Comparison of ENCODE assay signal across 17 cellular contexts in genomic region chr17:69282002-69282401, GRCh38. TPM values are rescaled to one million over a fixed set of nuclear protein-coding genes. Genes with fewer than 3 reads are reported as not detected.
"Had no signal": no experiment of that assay in that cellular context is flagged by ENCODE, and none has a peak within 500 bp of the region (broad histone marks: within the 10 kb centered on the region; RNA-seq: fewer than 3 reads in every experiment).

No MANE protein-coding gene starts in this region.

- H3K4me3 ChIP-seq: heart left ventricle, psoas muscle, right lobe of liver, tibial artery, upper lobe of left lung, uterus had no signal

- H3K27me3 ChIP-seq: foreskin keratinocyte, heart left ventricle, right lobe of liver, tibial artery, upper lobe of left lung, uterus had no signal

- FAIRE-seq: islet of Langerhans had no signal

- H3K36me3 ChIP-seq: uterus had no signal

- DNase-seq: dermis blood vessel endothelial cell; foreskin keratinocyte; heart left ventricle; hippocampal formation; kidney glomerular epithelial cell; mammary epithelial cell; naive thymus-derived CD4-positive, alpha-beta T cell; nephron progenitor cell; psoas muscle; retina; right lobe of liver; stimulated activated CD4-positive, alpha-beta T cell treated with anti-CD3 and anti-CD28 coated beads, Interleukin-4, amount 100 ng/mL, for 1 hour; tibial artery; upper lobe of left lung; uterus had no signal

- H3K27ac ChIP-seq: foreskin keratinocyte, heart left ventricle, psoas muscle, right lobe of liver, tibial artery, upper lobe of left lung, uterus had no signal

- H3K4me1 ChIP-seq: heart left ventricle, psoas muscle, right lobe of liver, tibial artery, upper lobe of left lung, uterus had no signal

- H3K9me3 ChIP-seq: heart left ventricle, right lobe of liver, tibial artery, upper lobe of left lung, uterus had no signal

- ATAC-seq: foreskin keratinocyte; heart left ventricle; naive thymus-derived CD4-positive, alpha-beta T cell; psoas muscle; right lobe of liver; stimulated activated memory B cell treated with anti-CD40 and anti-IgM and Interleukin-4, amounts not matched to agents 10 μg/mL and 1 μg/mL and 100 μg/mL, for 72 hours had no signal

RNA-seq across cellular contexts. Expression of gene ABCA10, which starts 53.4 kb away (rescaled TPM):
- polyA plus RNA-seq: naive thymus-derived CD4-positive, alpha-beta T cell had no signal
